Comparison of ENCODE assay signal across 33 cellular contexts in the genomic region with DNA sequence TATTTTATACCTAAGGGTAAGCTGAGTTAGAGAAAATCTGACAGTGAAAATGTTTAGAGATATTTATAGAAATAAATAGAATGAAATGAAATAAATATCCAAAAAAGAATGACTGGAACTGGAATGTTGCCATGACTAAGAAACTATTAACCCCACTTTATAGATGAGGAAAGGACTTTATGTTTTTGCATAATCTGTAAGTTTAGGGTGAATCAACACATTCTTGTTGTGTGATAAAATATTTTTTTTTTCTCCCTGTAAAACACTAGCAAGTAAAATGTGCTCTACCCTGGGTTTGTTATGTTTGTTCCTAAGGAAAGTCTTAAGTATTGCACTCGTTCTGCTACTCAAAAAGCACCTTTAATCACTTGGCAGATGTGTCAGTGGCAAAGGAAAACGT.
"Had no signal": no experiment of that assay in that cellular context is flagged by ENCODE, and none has a peak within 500 bp of the region (broad histone marks: within the 10 kb centered on the region; RNA-seq: fewer than 3 reads in every experiment).

No MANE protein-coding gene starts in this region.

- DNase-seq: activated B cell treated with CpG ODN at 0.5 μM for 24 hours; activated CD4-positive, alpha-beta memory T cell treated with anti-CD3 and anti-CD28 coated beads for 36 hours; activated CD4-positive, alpha-beta T cell treated with anti-CD3 and anti-CD28 coated beads for 4 hours; activated CD4-positive, alpha-beta T cell treated with anti-CD3 and anti-CD28 coated beads, Interleukin-2, amount 50 U/mL, for 1 hour; activated CD4-positive, CD25-positive, alpha-beta regulatory T cell treated with anti-CD3 and anti-CD28 coated beads, Interleukin-2, amount 50 U/mL, for 72 hours; activated CD8-positive, alpha-beta memory T cell treated with anti-CD3 and anti-CD28 coated beads, Interleukin-2, amount 50 U/mL, for 4 hours; activated effector memory CD4-positive, alpha-beta T cell treated with Interleukin-2 at 50 U/mL for 16 hours; activated naive CD4-positive, alpha-beta T cell treated with anti-CD3 and anti-CD28 coated beads, Interleukin-2, amount 10 ng/mL, durations not matched to agents 7 days and 5 days; activated naive CD8-positive, alpha-beta T cell treated with anti-CD3 and anti-CD28 coated beads, Interleukin-2, amount 50 U/mL, for 24 hours; activated T-cell treated with anti-CD3 and anti-CD28 coated beads for 4 hours; activated T-cell treated with anti-CD3 and anti-CD28 coated beads, Interleukin-2, amount 50 U/mL, for 4 hours; amniotic stem cell; aorta; NCI-H1092 treated with DMSO at 0.1 percent for 48 hours; NCI-H1417; NCI-H146; NCI-H187; NCI-H2029 treated with DMSO at 0.1 percent for 48 hours; NCI-H2107; NCI-H2171; NCI-H510A; NCI-H526; NCI-H748 treated with DMSO at 0.1 percent for 48 hours; NK-92 treated with Interleukin-12 subunit alpha and Interleukin-12 subunit beta, amount 100 ng/mL, for 24 hours; PC-3; Peyer's patch; RPMI8226; SHP77 treated with DMSO at 0.1 percent for 48 hours; T-cell; T-helper 17 cell had no signal

- H3K27ac ChIP-seq: Peyer's patch, SJSA1, VCaP had no signal

- ATAC-seq: activated naive CD8-positive, alpha-beta T cell treated with anti-CD3 and anti-CD28 coated beads, Interleukin-2, amount 50 U/mL, for 24 hours; activated T-cell treated with anti-CD3 and anti-CD28 coated beads, Interleukin-2, amount 50 U/mL, for 4 hours; PC-3; SK-N-SH treated with all-trans-retinoic acid at 6 μM for 48 hours; T-cell; T-helper 17 cell had no signal

- H3K27me3 ChIP-seq: Peyer's patch, SJSA1 had no signal

- H3K4me3 ChIP-seq: Peyer's patch, SJSA1 had no signal

- H3K4me1 ChIP-seq: Peyer's patch, SJSA1 had no signal
